Comparison of ENCODE assay signal across 1 cellular context in genomic region chr6:107488875-107489635, GRCh38.
TF ChIP-seq lines count a peak whose summit lies in the region.

No MANE protein-coding gene starts in this region.

TF ChIP-seq in HepG2, 621 proteins besides CTCF, POLR2A, EP300 and RAD21 (continued from another document and continues in another):
- peak; percentile 82 for TF ChIP-seq ZNF687 (CRISPR knock-in tag; IDR thresholded peaks at IDR 0.05)
- no peak for TF ChIP-seq ZNF691 (CRISPR knock-in tag; IDR thresholded peaks at IDR 0.05; ENCODE audit: borderline replicate concordance, low read depth)
- TF ChIP-seq YEATS4 (CRISPR knock-in tag; IDR thresholded peaks at IDR 0.05; ENCODE audit: borderline replicate concordance), result no peak
- no peak for TF ChIP-seq MBNL3 (CRISPR knock-in tag; conservative IDR thresholded peaks at IDR 0.05)
- TF ChIP-seq, protein P1, sequence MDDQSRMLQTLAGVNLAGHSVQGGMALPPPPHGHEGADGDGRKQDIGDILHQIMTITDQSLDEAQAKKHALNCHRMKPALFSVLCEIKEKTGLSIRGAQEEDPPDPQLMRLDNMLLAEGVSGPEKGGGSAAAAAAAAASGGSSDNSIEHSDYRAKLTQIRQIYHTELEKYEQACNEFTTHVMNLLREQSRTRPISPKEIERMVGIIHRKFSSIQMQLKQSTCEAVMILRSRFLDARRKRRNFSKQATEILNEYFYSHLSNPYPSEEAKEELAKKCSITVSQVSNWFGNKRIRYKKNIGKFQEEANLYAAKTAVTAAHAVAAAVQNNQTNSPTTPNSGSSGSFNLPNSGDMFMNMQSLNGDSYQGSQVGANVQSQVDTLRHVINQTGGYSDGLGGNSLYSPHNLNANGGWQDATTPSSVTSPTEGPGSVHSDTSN (CRISPR knock-in tag; IDR thresholded peaks at IDR 0.05; ENCODE audit: borderline replicate concordance), result no peak
- TF ChIP-seq PHF5A (CRISPR knock-in tag; IDR thresholded peaks at IDR 0.05; ENCODE audit: low read depth, unreplicated experiment), result no peak
- TF ChIP-seq, protein P2, sequence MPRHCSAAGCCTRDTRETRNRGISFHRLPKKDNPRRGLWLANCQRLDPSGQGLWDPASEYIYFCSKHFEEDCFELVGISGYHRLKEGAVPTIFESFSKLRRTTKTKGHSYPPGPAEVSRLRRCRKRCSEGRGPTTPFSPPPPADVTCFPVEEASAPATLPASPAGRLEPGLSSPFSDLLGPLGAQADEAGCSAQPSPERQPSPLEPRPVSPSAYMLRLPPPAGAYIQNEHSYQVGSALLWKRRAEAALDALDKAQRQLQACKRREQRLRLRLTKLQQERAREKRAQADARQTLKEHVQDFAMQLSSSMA (CRISPR knock-in tag; IDR thresholded peaks at IDR 0.05), result no peak
- TF ChIP-seq SRY (CRISPR knock-in tag; IDR thresholded peaks at IDR 0.05), result no peak
- TF ChIP-seq RARA (CRISPR knock-in tag; IDR thresholded peaks at IDR 0.05), result no peak
- TF ChIP-seq NRL (CRISPR knock-in tag; IDR thresholded peaks at IDR 0.05; ENCODE audit: borderline replicate concordance), result no peak
- TF ChIP-seq ZBTB25 (CRISPR knock-in tag; IDR thresholded peaks at IDR 0.05), result 0 out of 2 replicates have a peak, but pooled peaks have one; percentile 8
- TF ChIP-seq HNRNPLL (IDR thresholded peaks at IDR 0.05; ENCODE audit: low read depth, low read length, poor library complexity, severe bottlenecking), result peak; percentile 47
- no peak for TF ChIP-seq NFE2 (CRISPR knock-in tag; IDR thresholded peaks at IDR 0.05)
- no peak for TF ChIP-seq NR3C1 (CRISPR knock-in tag; IDR thresholded peaks at IDR 0.05)
- TF ChIP-seq HDAC1 (CRISPR knock-in tag; IDR thresholded peaks at IDR 0.05), result peak; percentile 74; the same call in 1 of the 2 replicates
- no peak for TF ChIP-seq TGIF2 (CRISPR knock-in tag; IDR thresholded peaks at IDR 0.05)
- no peak for TF ChIP-seq ZNF737 (CRISPR knock-in tag; IDR thresholded peaks at IDR 0.05; ENCODE audit: borderline replicate concordance)
- TF ChIP-seq ZNF382 (CRISPR knock-in tag; IDR thresholded peaks at IDR 0.05; ENCODE audit: borderline replicate concordance), result no peak
- peak; percentile 26; the same call in 1 of the 2 replicates for TF ChIP-seq ZSCAN25 (CRISPR knock-in tag; IDR thresholded peaks at IDR 0.05)
- no peak for TF ChIP-seq ZNF224 (CRISPR knock-in tag; IDR thresholded peaks at IDR 0.05)
- TF ChIP-seq, protein P3, sequence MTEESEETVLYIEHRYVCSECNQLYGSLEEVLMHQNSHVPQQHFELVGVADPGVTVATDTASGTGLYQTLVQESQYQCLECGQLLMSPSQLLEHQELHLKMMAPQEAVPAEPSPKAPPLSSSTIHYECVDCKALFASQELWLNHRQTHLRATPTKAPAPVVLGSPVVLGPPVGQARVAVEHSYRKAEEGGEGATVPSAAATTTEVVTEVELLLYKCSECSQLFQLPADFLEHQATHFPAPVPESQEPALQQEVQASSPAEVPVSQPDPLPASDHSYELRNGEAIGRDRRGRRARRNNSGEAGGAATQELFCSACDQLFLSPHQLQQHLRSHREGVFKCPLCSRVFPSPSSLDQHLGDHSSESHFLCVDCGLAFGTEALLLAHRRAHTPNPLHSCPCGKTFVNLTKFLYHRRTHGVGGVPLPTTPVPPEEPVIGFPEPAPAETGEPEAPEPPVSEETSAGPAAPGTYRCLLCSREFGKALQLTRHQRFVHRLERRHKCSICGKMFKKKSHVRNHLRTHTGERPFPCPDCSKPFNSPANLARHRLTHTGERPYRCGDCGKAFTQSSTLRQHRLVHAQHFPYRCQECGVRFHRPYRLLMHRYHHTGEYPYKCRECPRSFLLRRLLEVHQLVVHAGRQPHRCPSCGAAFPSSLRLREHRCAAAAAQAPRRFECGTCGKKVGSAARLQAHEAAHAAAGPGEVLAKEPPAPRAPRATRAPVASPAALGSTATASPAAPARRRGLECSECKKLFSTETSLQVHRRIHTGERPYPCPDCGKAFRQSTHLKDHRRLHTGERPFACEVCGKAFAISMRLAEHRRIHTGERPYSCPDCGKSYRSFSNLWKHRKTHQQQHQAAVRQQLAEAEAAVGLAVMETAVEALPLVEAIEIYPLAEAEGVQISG (CRISPR knock-in tag; IDR thresholded peaks at IDR 0.05), result peak; percentile 21; the same call in 1 of the 2 replicates
- no peak for TF ChIP-seq CENPBD1 (CRISPR knock-in tag; IDR thresholded peaks at IDR 0.05; ENCODE audit: borderline replicate concordance, low read depth)
- no peak for TF ChIP-seq IKZF4 (CRISPR knock-in tag; IDR thresholded peaks at IDR 0.05; ENCODE audit: borderline replicate concordance, low read depth, not compliant biosample characterization)
- TF ChIP-seq, protein P4, sequence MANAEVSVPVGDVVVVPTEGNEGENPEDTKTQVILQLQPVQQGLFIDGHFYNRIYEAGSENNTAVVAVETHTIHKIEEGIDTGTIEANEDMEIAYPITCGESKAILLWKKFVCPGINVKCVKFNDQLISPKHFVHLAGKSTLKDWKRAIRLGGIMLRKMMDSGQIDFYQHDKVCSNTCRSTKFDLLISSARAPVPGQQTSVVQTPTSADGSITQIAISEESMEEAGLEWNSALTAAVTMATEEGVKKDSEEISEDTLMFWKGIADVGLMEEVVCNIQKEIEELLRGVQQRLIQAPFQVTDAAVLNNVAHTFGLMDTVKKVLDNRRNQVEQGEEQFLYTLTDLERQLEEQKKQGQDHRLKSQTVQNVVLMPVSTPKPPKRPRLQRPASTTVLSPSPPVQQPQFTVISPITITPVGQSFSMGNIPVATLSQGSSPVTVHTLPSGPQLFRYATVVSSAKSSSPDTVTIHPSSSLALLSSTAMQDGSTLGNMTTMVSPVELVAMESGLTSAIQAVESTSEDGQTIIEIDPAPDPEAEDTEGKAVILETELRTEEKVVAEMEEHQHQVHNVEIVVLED (CRISPR knock-in tag; IDR thresholded peaks at IDR 0.05; ENCODE audit: borderline replicate concordance), result no peak
- TF ChIP-seq FLYWCH1 (CRISPR knock-in tag; IDR thresholded peaks at IDR 0.05), result no peak
- no peak for TF ChIP-seq ZNF567 (CRISPR knock-in tag; IDR thresholded peaks at IDR 0.05; ENCODE audit: borderline replicate concordance)
- no peak for TF ChIP-seq MLX (CRISPR knock-in tag; IDR thresholded peaks at IDR 0.05)
- no peak for TF ChIP-seq FIP1L1 (IDR thresholded peaks at IDR 0.05; ENCODE audit: borderline replicate concordance, insufficient read depth, low read depth, low read length)
- peak; percentile 67; the same call in 1 of the 2 replicates for TF ChIP-seq ZNF749 (CRISPR knock-in tag; IDR thresholded peaks at IDR 0.05; ENCODE audit: borderline replicate concordance)
- no peak for TF ChIP-seq SPEN (CRISPR knock-in tag; IDR thresholded peaks at IDR 0.05; ENCODE audit: low read depth)
- no peak for TF ChIP-seq ZMYM2 (CRISPR knock-in tag; IDR thresholded peaks at IDR 0.05)
- TF ChIP-seq, protein P5, sequence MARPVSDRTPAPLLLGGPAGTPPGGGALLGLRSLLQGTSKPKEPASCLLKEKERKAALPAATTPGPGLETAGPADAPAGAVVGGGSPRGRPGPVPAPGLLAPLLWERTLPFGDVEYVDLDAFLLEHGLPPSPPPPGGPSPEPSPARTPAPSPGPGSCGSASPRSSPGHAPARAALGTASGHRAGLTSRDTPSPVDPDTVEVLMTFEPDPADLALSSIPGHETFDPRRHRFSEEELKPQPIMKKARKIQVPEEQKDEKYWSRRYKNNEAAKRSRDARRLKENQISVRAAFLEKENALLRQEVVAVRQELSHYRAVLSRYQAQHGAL (CRISPR knock-in tag; IDR thresholded peaks at IDR 0.05; ENCODE audit: not compliant biosample characterization), result no peak
- no peak for TF ChIP-seq SRSF4 (IDR thresholded peaks at IDR 0.05; ENCODE audit: low read depth, low read length, poor library complexity, severe bottlenecking)
- TF ChIP-seq ZBTB42 (CRISPR knock-in tag; IDR thresholded peaks at IDR 0.05), result no peak
- TF ChIP-seq, protein P6, sequence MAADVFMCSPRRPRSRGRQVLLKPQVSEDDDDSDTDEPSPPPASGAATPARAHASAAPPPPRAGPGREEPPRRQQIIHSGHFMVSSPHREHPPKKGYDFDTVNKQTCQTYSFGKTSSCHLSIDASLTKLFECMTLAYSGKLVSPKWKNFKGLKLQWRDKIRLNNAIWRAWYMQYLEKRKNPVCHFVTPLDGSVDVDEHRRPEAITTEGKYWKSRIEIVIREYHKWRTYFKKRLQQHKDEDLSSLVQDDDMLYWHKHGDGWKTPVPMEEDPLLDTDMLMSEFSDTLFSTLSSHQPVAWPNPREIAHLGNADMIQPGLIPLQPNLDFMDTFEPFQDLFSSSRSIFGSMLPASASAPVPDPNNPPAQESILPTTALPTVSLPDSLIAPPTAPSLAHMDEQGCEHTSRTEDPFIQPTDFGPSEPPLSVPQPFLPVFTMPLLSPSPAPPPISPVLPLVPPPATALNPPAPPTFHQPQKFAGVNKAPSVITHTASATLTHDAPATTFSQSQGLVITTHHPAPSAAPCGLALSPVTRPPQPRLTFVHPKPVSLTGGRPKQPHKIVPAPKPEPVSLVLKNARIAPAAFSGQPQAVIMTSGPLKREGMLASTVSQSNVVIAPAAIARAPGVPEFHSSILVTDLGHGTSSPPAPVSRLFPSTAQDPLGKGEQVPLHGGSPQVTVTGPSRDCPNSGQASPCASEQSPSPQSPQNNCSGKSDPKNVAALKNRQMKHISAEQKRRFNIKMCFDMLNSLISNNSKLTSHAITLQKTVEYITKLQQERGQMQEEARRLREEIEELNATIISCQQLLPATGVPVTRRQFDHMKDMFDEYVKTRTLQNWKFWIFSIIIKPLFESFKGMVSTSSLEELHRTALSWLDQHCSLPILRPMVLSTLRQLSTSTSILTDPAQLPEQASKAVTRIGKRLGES (CRISPR knock-in tag; IDR thresholded peaks at IDR 0.05; ENCODE audit: borderline replicate concordance), result no peak
- TF ChIP-seq, protein P7, sequence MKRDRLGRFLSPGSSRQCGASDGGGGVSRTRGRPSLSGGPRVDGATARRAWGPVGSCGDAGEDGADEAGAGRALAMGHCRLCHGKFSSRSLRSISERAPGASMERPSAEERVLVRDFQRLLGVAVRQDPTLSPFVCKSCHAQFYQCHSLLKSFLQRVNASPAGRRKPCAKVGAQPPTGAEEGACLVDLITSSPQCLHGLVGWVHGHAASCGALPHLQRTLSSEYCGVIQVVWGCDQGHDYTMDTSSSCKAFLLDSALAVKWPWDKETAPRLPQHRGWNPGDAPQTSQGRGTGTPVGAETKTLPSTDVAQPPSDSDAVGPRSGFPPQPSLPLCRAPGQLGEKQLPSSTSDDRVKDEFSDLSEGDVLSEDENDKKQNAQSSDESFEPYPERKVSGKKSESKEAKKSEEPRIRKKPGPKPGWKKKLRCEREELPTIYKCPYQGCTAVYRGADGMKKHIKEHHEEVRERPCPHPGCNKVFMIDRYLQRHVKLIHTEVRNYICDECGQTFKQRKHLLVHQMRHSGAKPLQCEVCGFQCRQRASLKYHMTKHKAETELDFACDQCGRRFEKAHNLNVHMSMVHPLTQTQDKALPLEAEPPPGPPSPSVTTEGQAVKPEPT (CRISPR knock-in tag; IDR thresholded peaks at IDR 0.05; ENCODE audit: low read depth), result no peak
- TF ChIP-seq SCMH1 (CRISPR knock-in tag; IDR thresholded peaks at IDR 0.05; ENCODE audit: borderline replicate concordance), result no peak
- no peak for TF ChIP-seq ZNF768 (CRISPR knock-in tag; IDR thresholded peaks at IDR 0.05)
